ENCODE assay signal across 1 cellular context in the genomic region with DNA sequence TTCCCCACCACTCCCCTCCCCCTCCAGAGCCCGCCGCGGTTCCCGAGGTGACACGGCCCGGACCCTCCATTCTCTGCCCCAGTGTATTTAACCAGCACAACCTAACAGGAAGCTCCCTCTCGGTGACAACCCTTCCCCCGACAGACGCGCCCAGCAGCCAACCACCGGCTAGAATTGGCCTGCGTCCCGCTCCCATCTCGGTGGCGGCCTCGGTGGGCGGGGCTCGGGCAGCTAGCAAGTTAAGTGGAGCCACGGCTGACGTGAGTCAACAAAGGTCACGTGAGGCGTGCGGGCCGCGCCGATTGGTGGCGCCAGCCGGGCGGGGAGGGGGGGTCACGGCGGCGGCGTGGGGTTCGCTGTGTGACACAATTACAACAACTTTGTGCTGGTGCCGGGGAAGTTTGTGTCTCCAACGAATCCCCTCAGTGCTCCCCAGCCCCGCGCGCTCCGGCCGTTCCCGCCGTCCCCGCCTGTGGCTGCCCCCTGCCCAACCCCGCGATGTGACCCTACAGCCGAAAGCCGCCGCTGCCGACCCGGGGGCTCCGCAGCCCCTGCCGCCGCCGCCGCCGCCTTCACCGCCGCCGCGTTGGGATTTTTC.
TF ChIP-seq lines count a peak whose summit lies in the region.

Gene KDM6A, plus strand, starts transcription at position 372 of the 598 bp plus-strand sequence. CDS start 364 bp downstream, outside the sequence.

TF ChIP-seq in HepG2, 621 proteins besides CTCF, POLR2A, EP300 and RAD21 (continued from another document and continues in another):
- TF ChIP-seq ZNF609 (CRISPR knock-in tag; IDR thresholded peaks at IDR 0.05; ENCODE audit: borderline replicate concordance) (no peak), ZNF446 (CRISPR knock-in tag; IDR thresholded peaks at IDR 0.05) (no peak), THAP11 (CRISPR knock-in tag; IDR thresholded peaks at IDR 0.05) (peak; percentile 49; the same call in 1 of the 2 replicates), PCBP1 (IDR thresholded peaks at IDR 0.05; ENCODE audit: borderline replicate concordance, low read depth, low read length) (no peak), DNMT1 (CRISPR knock-in tag; IDR thresholded peaks at IDR 0.05) (no peak), RBM39 (IDR thresholded peaks at IDR 0.05; ENCODE audit: low read depth, low read length, poor library complexity, severe bottlenecking) (no peak), ZNF770 (CRISPR knock-in tag; IDR thresholded peaks at IDR 0.05) (no peak), CENPT (CRISPR knock-in tag; IDR thresholded peaks at IDR 0.05; ENCODE audit: low read depth) (no peak), HMGA1 (CRISPR knock-in tag; conservative IDR thresholded peaks at IDR 0.05) (no peak), ZNF660 (CRISPR knock-in tag; IDR thresholded peaks at IDR 0.05; ENCODE audit: borderline replicate concordance, low read depth) (no peak), ZNF75D (CRISPR knock-in tag; IDR thresholded peaks at IDR 0.05; ENCODE audit: borderline replicate concordance) (no peak), BRD4 (CRISPR knock-in tag; IDR thresholded peaks at IDR 0.05) (no peak), ATAD3A (CRISPR knock-in tag; IDR thresholded peaks at IDR 0.05) (no peak), THAP7 (CRISPR knock-in tag; IDR thresholded peaks at IDR 0.05) (no peak), MAX (IDR thresholded peaks at IDR 0.05) (no peak; the same call in 1 of the 2 replicates), PBX2 (CRISPR knock-in tag; IDR thresholded peaks at IDR 0.05) (peak; percentile 91), ZFP1 (CRISPR knock-in tag; IDR thresholded peaks at IDR 0.05) (no peak), POGZ (CRISPR knock-in tag; IDR thresholded peaks at IDR 0.05) (no peak; the same call in 1 of the 2 replicates), ZNF407 (CRISPR knock-in tag; IDR thresholded peaks at IDR 0.05; ENCODE audit: not compliant biosample characterization) (no peak), SMC3 (IDR thresholded peaks at IDR 0.05; ENCODE audit: low read length) (no peak), PHF21A (CRISPR knock-in tag; IDR thresholded peaks at IDR 0.05) (no peak), KAT7 (CRISPR knock-in tag; IDR thresholded peaks at IDR 0.05; ENCODE audit: borderline replicate concordance) (no peak), ELF4 (CRISPR knock-in tag; IDR thresholded peaks at IDR 0.05; ENCODE audit: borderline replicate concordance) (no peak), IKZF4 (CRISPR knock-in tag; IDR thresholded peaks at IDR 0.05; ENCODE audit: borderline replicate concordance, low read depth, not compliant biosample characterization) (no peak), KMT2B (CRISPR knock-in tag; IDR thresholded peaks at IDR 0.05) (no peak), ZFP82 (CRISPR knock-in tag; IDR thresholded peaks at IDR 0.05; ENCODE audit: borderline replicate concordance) (no peak), BRCA1 (CRISPR knock-in tag; IDR thresholded peaks at IDR 0.05) (no peak), YEATS2 (CRISPR knock-in tag; IDR thresholded peaks at IDR 0.05; ENCODE audit: borderline replicate concordance) (peak; percentile 30; the same call in 1 of the 2 replicates), ZNF33A (CRISPR knock-in tag; IDR thresholded peaks at IDR 0.05; ENCODE audit: borderline replicate concordance) (no peak), NFATC3 (CRISPR knock-in tag; IDR thresholded peaks at IDR 0.05) (no peak), ISX (CRISPR knock-in tag; conservative IDR thresholded peaks at IDR 0.05) (no peak)
- TF ChIP-seq, protein P1, sequence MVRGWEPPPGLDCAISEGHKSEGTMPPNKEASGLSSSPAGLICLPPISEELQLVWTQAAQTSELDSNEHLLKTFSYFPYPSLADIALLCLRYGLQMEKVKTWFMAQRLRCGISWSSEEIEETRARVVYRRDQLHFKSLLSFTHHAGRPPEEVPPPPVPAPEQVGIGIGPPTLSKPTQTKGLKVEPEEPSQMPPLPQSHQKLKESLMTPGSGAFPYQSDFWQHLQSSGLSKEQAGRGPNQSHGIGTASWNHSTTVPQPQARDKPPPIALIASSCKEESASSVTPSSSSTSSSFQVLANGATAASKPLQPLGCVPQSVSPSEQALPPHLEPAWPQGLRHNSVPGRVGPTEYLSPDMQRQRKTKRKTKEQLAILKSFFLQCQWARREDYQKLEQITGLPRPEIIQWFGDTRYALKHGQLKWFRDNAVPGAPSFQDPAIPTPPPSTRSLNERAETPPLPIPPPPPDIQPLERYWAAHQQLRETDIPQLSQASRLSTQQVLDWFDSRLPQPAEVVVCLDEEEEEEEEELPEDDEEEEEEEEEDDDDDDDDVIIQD (CRISPR knock-in tag; IDR thresholded peaks at IDR 0.05; ENCODE audit: low read depth): no peak; the same call in 1 of the 2 replicates
